Comparison of ENCODE assay signal across 9 cellular contexts in genomic region chrY:12661974-12662670, GRCh38. TPM values are rescaled to one million over a fixed set of nuclear protein-coding genes. Genes with fewer than 3 reads are reported as not detected.
DNase-seq lines count a peak whose midpoint lies in the region; ATAC-seq and TF ChIP-seq lines count a peak whose summit lies in the region.
"Had no signal": no experiment of that assay in that cellular context is flagged by ENCODE, and none has a peak within 500 bp of the region (broad histone marks: within the 10 kb centered on the region; RNA-seq: fewer than 3 reads in every experiment).

No MANE protein-coding gene starts in this region.

- peaks cover 44% of the 10 kb centered on the region for H3K36me3 Mint-ChIP-seq in CD4-positive, alpha-beta T cell (ENCODE audit: low read depth)
- H3K36me3 Mint-ChIP-seq: brain had no signal

- H3K9me3 Mint-ChIP-seq in CD4-positive, alpha-beta T cell: no peaks in the 10 kb centered on the region

- peak overlapping the region; percentile 93 for H3K4me3 Mint-ChIP-seq in CD4-positive, alpha-beta T cell

- peak in 7 of 10 experiments; percentile 67 to 83 (median 76) for DNase-seq in CD4-positive, alpha-beta T cell
- DNase-seq in activated CD4-positive, alpha-beta T cell treated with anti-CD3 and anti-CD28 coated beads for 1 hour: peak; percentile 69
- DNase-seq in foreskin fibroblast (peak; percentile 70 to 86), DMS114 treated with DMSO at 0.1 percent for 48 hours (lab: John Stamatoyannopoulos, UW; ENCODE audit: unreplicated experiment) (no peak), COLO668 (lab: John Stamatoyannopoulos, UW; ENCODE audit: unreplicated experiment) (no peak), NOMO-1 treated with DMSO at 0.1 percent for 48 hours (lab: John Stamatoyannopoulos, UW; ENCODE audit: unreplicated experiment) (no peak)
- DNase-seq in stimulated activated CD4-positive, alpha-beta T cell treated with anti-CD3 and anti-CD28 coated beads, Interleukin-1b, Interleukin-23, amount 100 ng/mL, for 24 hours (ENCODE audit: low read depth in 4 of 4, low spot score in 1 of 4): peak in 3 of 4 experiments; percentile 34 to 61 (median 53)

- intact Hi-C loops in CD4-positive, alpha-beta T cell (cut with DNase I, micrococcal nuclease): loop anchor here (2.0 to 10.0 kb wide), 7 partner anchors 53 to 1040 kb away; partner anchors contain the start of genes DDX3Y (in 2 of the 2), TMSB4Y (in 1 of the 2) and UTY (in 1 of the 2)

- peaks cover 33% of the 10 kb centered on the region for H3K4me1 Mint-ChIP-seq in CD4-positive, alpha-beta T cell (ENCODE audit: low read depth)
- H3K4me1 Mint-ChIP-seq: brain had no signal

- peak overlapping the region; percentile 62 to 97 for H3K4me3 ChIP-seq in foreskin fibroblast (ENCODE audit: low read depth in 1 of 2, low read length in 2 of 2)

- no peaks in the 10 kb centered on the region for H3K27me3 ChIP-seq in CD4-positive, alpha-beta T cell (ENCODE audit: control insufficient read depth, insufficient read depth, low read length)

- CTCF ChIA-PET in CD4-positive, alpha-beta T cell (lab: Charles Lee): no interaction called here

- POLR2A ChIA-PET in CD4-positive, alpha-beta T cell (lab: Charles Lee): interaction anchor here (0.6 to 1.8 kb wide), 6 partner anchors 9 to 148 kb away, joined by 3 to 9 read pairs (median 6); no protein-coding TSS in a partner anchor

- no peaks in the 10 kb centered on the region for H3K27me3 Mint-ChIP-seq in CD4-positive, alpha-beta T cell
- H3K27me3 Mint-ChIP-seq: brain had no signal

- peak overlapping the region; percentile 96 for H3K27ac Mint-ChIP-seq in CD4-positive, alpha-beta T cell

- TF ChIP-seq CTCF in CD4-positive, alpha-beta T cell (IDR thresholded peaks at IDR 0.05): no peak
- TF ChIP-seq CTCF in foreskin fibroblast (IDR thresholded peaks at IDR 0.05; ENCODE audit: low read depth, low read length): no peak

- peak; percentile 80 for ATAC-seq in CD4-positive, alpha-beta T cell (ENCODE audit: poor library complexity)
- ATAC-seq in HG02884 (IDR thresholded peaks at IDR 0.05; ENCODE audit: unreplicated experiment): peak; percentile 57

- peak overlapping the region; percentile 69 for H3K27ac ChIP-seq in CD4-positive, alpha-beta T cell (ENCODE audit: low read depth, low read length)

- no peaks in the 10 kb centered on the region for H3K9me3 ChIP-seq in CD4-positive, alpha-beta T cell (ENCODE audit: control insufficient read depth, low read length)

RNA-seq across cellular contexts. Expression of gene USP9Y, which starts 38.9 kb away (rescaled TPM):
- 10 to 100 TPM; 32.1 to 37.1 TPM for total RNA-seq in CD4-positive, alpha-beta T cell

Comparison
In these comparisons a context has a peak if more than half of its experiments do, and no peak if none do; other contexts are left out.
1. DNase-seq: peak in CD4-positive, alpha-beta T cell (7 of 10), activated CD4-positive, alpha-beta T cell treated with anti-CD3 and anti-CD28 coated beads for 1 hour (single experiment), foreskin fibroblast (2 of 2) and stimulated activated CD4-positive, alpha-beta T cell treated with anti-CD3 and anti-CD28 coated beads, Interleukin-1b, Interleukin-23, amount 100 ng/mL, for 24 hours (3 of 4); none in DMS114 treated with DMSO at 0.1 percent for 48 hours (single experiment), COLO668 (single experiment) and NOMO-1 treated with DMSO at 0.1 percent for 48 hours (single experiment).